In genomic region chrX:12997898-12998687, GRCh38 we compare ENCODE assay signal across 1 cellular context.
TF ChIP-seq lines count a peak whose summit lies in the region.

No MANE protein-coding gene starts in this region.

TF ChIP-seq in K562, 482 proteins besides CTCF, POLR2A, EP300 and RAD21:
- TF ChIP-seq HDAC3 (IDR thresholded peaks at IDR 0.05; ENCODE audit: borderline replicate concordance, partially characterized antibody) (no peak), MYBL2 (IDR thresholded peaks at IDR 0.05; ENCODE audit: low read depth) (no peak), MYBL2 (CRISPR knock-in tag; IDR thresholded peaks at IDR 0.05; ENCODE audit: borderline replicate concordance) (no peak), ZNF232 (CRISPR knock-in tag; IDR thresholded peaks at IDR 0.05) (no peak), HLTF (IDR thresholded peaks at IDR 0.05) (no peak), ZNF384 (IDR thresholded peaks at IDR 0.05; ENCODE audit: low read depth, low read length) (no peak), ZBTB9 (CRISPR knock-in tag; IDR thresholded peaks at IDR 0.05) (no peak), ELF4 (CRISPR knock-in tag; IDR thresholded peaks at IDR 0.05) (no peak), RBM17 (IDR thresholded peaks at IDR 0.05; ENCODE audit: borderline replicate concordance, low read depth, low read length) (no peak), VEZF1 (CRISPR knock-in tag; IDR thresholded peaks at IDR 0.05) (peak; percentile 21; the same call in 1 of the 2 replicates)
